1 cellular context compared by ENCODE assay signal in genomic region chr3:193744822-193745684, GRCh38.
TF ChIP-seq lines count a peak whose summit lies in the region.

No MANE protein-coding gene starts in this region.

TF ChIP-seq in HepG2, 621 proteins besides CTCF, POLR2A, EP300 and RAD21 (continued from another document):
- TF ChIP-seq, protein P1, sequence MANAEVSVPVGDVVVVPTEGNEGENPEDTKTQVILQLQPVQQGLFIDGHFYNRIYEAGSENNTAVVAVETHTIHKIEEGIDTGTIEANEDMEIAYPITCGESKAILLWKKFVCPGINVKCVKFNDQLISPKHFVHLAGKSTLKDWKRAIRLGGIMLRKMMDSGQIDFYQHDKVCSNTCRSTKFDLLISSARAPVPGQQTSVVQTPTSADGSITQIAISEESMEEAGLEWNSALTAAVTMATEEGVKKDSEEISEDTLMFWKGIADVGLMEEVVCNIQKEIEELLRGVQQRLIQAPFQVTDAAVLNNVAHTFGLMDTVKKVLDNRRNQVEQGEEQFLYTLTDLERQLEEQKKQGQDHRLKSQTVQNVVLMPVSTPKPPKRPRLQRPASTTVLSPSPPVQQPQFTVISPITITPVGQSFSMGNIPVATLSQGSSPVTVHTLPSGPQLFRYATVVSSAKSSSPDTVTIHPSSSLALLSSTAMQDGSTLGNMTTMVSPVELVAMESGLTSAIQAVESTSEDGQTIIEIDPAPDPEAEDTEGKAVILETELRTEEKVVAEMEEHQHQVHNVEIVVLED (CRISPR knock-in tag; IDR thresholded peaks at IDR 0.05; ENCODE audit: borderline replicate concordance), result no peak
- TF ChIP-seq ZMAT5 (CRISPR knock-in tag; IDR thresholded peaks at IDR 0.05; ENCODE audit: borderline replicate concordance, low read depth) (no peak), MAFK (conservative IDR thresholded peaks at IDR 0.05 in 1 of 2, IDR thresholded peaks at IDR 0.05 in 1 of 2; ENCODE audit: low read length in 2 of 2) (peak; percentile 39 to 67; a peak in 3 of 4 replicates), PHF20 (CRISPR knock-in tag; IDR thresholded peaks at IDR 0.05) (no peak)
